In the genomic region with DNA sequence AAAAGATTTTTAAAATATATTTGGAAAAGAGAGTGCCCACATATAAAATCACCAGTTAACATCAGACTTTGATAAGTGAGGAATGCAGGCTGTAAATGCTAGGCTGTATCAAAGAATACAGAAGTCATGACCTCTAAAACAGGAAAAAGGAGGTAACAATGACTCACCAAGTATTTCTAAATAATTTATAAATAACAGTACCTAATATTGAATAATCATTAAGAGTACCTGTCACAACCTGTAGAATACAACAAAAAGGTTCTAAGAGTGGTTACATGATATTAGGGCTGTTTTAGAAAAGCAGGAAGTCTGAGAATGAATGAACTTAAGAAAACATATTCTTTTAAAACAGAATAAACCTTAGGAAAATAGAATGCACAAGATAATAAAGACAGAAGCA, we compare ENCODE assay signal across 29 cellular contexts.
"Had no signal": no experiment of that assay in that cellular context is flagged by ENCODE, and none has a peak within 500 bp of the region (broad histone marks: within the 10 kb centered on the region; RNA-seq: fewer than 3 reads in every experiment).

No MANE protein-coding gene starts in this region.

- H3K36me3 ChIP-seq: stomach, suprapubic skin, thoracic aorta, thyroid gland, tibial artery, tibial nerve, transverse colon, upper lobe of left lung, upper lobe of right lung, uterus, vagina had no signal

- H3K9me3 ChIP-seq: suprapubic skin, testis, thoracic aorta, thyroid gland, tibial artery, transverse colon, upper lobe of right lung, uterus had no signal

- H3K27ac ChIP-seq: stomach, suprapubic skin, testis, thoracic aorta, thyroid gland, tibial artery, tibial nerve, transverse colon, upper lobe of left lung, upper lobe of right lung, uterus, vagina had no signal

- H3K36me3 Mint-ChIP-seq: stimulated activated effector memory CD8-positive, alpha-beta T cell treated with anti-CD3 and anti-CD28 coated beads, Interleukin-12 subunit alpha, Interleukin-12 subunit beta, amount 100 ng/mL, for 72 hours; type B pancreatic cell had no signal

- H3K4me1 ChIP-seq: suprapubic skin, testis, tibial nerve, transverse colon, upper lobe of right lung, uterus, vagina had no signal

- H3K27me3 ChIP-seq: testis, thyroid gland, tibial nerve, upper lobe of left lung, uterus, vagina had no signal

- H3K4me3 Mint-ChIP-seq: stimulated activated effector memory CD8-positive, alpha-beta T cell treated with anti-CD3 and anti-CD28 coated beads, Interleukin-12 subunit alpha, Interleukin-12 subunit beta, amount 100 ng/mL, for 72 hours; stimulated activated memory B cell treated with anti-CD40 and anti-IgM and Interleukin-4, amounts not matched to agents 10 μg/mL and 1 μg/mL and 100 μg/mL, for 72 hours; stimulated activated naive B cell treated with anti-CD40 and anti-IgM and Interleukin-4, amounts not matched to agents 10 μg/mL and 1 μg/mL and 100 μg/mL, for 72 hours; stimulated activated naive CD8-positive, alpha-beta T cell treated with anti-CD3 and anti-CD28 coated beads, Interleukin-15, amount 100 ng/mL, for 72 hours; stimulated activated naive CD8-positive, alpha-beta T cell treated with anti-CD3 and anti-CD28 coated beads, Interleukin-15, Interleukin-2, amounts not matched to agents 100 ng/mL and 50 ng/mL, for 24 hours; type B pancreatic cell had no signal

- FAIRE-seq: urothelium cell line had no signal

- H3K27ac Mint-ChIP-seq: stimulated activated effector memory CD8-positive, alpha-beta T cell treated with anti-CD3 and anti-CD28 coated beads, Interleukin-12 subunit alpha, Interleukin-12 subunit beta, amount 100 ng/mL, for 72 hours; stimulated activated memory B cell treated with anti-CD40 and anti-IgM and Interleukin-4, amounts not matched to agents 10 μg/mL and 1 μg/mL and 100 μg/mL, for 72 hours; stimulated activated naive B cell treated with anti-CD40 and anti-IgM and Interleukin-4, amounts not matched to agents 10 μg/mL and 1 μg/mL and 100 μg/mL, for 72 hours; stimulated activated naive CD8-positive, alpha-beta T cell treated with anti-CD3 and anti-CD28 coated beads, Interleukin-15, amount 100 ng/mL, for 72 hours; stimulated activated naive CD8-positive, alpha-beta T cell treated with anti-CD3 and anti-CD28 coated beads, Interleukin-15, Interleukin-2, amounts not matched to agents 100 ng/mL and 50 ng/mL, for 24 hours; type B pancreatic cell had no signal

- H3K4me3 ChIP-seq: stomach, suprapubic skin, testis, thoracic aorta, thyroid gland, tibial artery, tibial nerve, transverse colon, upper lobe of left lung, upper lobe of right lung, uterus, vagina had no signal

- DNase-seq: stimulated activated CD4-positive, alpha-beta T cell treated with anti-CD3 and anti-CD28 coated beads, Interleukin-2, amount 100 ng/mL, for 48 hours; stimulated activated CD4-positive, alpha-beta T cell treated with anti-CD3 and anti-CD28 coated beads, Interleukin-4, amount 100 ng/mL, for 1 hour; stimulated activated CD4-positive, alpha-beta T cell treated with anti-CD3 and anti-CD28 coated beads, Interleukin-4, amount 100 ng/mL, for 24 hours; stimulated activated CD4-positive, alpha-beta T cell treated with anti-CD3 and anti-CD28 coated beads, Interleukin-4, amount 100 ng/mL, for 4 hours; stimulated activated CD8-positive, alpha-beta memory T cell treated with anti-CD3 and anti-CD28 coated beads, Interleukin-4, amount 100 ng/mL, for 48 hours; stimulated activated naive B cell treated with anti-CD40 and anti-IgM and Interleukin-4, amounts not matched to agents 10 μg/mL and 1 μg/mL and 100 μg/mL, for 72 hours; stimulated activated naive CD4-positive, alpha-beta T cell; stimulated activated naive CD4-positive, alpha-beta T cell treated with Interleukin-2 at 50 U/mL for 16 hours; stimulated activated naive CD8-positive, alpha-beta T cell treated with anti-CD3 and anti-CD28 coated beads, Interleukin-15, amount 100 ng/mL, for 72 hours; stimulated activated naive CD8-positive, alpha-beta T cell treated with anti-CD3 and anti-CD28 coated beads, Interleukin-15, Interleukin-2, amounts not matched to agents 100 U/mL and 50 U/mL, for 24 hours; substantia nigra; thyroid gland; transverse colon; trophoblast cell; uterus had no signal
